Comparison of ENCODE assay signal across 23 cellular contexts in the genomic region with DNA sequence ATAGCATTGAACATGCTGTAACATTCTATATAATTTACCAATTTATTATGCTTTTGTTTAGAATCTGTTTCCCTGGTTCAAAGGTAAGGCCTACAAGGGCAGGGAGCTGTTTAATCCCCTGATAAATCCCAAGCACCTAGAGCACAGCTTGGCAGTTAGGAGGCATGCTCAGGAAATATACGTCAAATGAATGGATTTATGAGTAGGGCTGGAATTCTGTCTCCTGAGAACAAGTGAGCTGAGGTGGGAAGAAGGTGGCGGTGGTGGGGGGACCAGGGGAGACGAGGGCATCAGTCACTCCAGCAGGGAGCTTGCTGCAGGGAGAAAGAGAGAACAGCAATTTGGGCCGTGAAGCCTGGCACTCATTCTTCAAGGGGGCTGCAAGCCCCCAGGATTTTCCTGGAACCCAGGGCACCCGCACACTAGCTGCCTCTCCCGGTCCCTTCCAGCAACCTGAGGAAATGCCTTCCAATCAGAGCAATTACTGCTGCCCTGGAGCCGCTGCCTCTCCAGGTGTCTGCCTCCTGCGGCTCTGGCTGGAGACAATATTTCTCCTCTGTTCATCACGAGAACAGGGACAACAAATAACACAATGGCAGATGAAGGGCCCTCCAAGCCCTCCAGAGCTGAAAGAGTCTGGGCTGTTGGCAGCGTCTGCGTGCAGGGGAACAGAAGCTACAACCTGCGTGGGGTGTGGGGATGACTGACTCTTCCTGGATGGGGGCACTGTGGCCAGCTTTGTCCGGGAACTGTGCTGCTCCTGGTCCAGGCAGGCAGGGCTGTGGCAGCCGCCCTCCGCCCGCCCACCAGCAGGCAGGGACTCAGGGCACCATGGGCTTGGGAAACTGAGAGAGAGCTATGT.
A peak's percentile ranks its signal among the peaks of the same experiment; 100 is the strongest.
DNase-seq lines count a peak whose midpoint lies in the region; ATAC-seq and TF ChIP-seq lines count a peak whose summit lies in the region.
"Had no signal": no experiment of that assay in that cellular context is flagged by ENCODE, and none has a peak within 500 bp of the region (broad histone marks: within the 10 kb centered on the region; RNA-seq: fewer than 3 reads in every experiment).

No MANE protein-coding gene starts in this region.

- no peaks in the 10 kb centered on the region for H3K36me3 Mint-ChIP-seq in activated T-helper 2 cell treated with anti-CD3 and anti-CD28 coated beads, Interferon-gamma antibody, Interleukin-2, Interleukin-4, amounts not matched to agents 10 μg/mL and 5 μg/mL and 100 μg/mL, durations not matched to agents 14 hours and 24 hours and 36 hours (ENCODE audit: low read depth)
- H3K36me3 Mint-ChIP-seq: CD14-positive monocyte had no signal

- ATAC-seq in left lung (peak; percentile 47), HG03439 (IDR thresholded peaks at IDR 0.05; ENCODE audit: unreplicated experiment) (no peak)
- ATAC-seq: K562 had no signal

- no peak overlapping the region for H3K4me3 Mint-ChIP-seq in activated T-helper 2 cell treated with anti-CD3 and anti-CD28 coated beads, Interferon-gamma antibody, Interleukin-2, Interleukin-4, amounts not matched to agents 10 μg/mL and 5 μg/mL and 100 μg/mL, durations not matched to agents 14 hours and 24 hours and 36 hours (ENCODE audit: low read depth)
- H3K4me3 Mint-ChIP-seq: activated B cell treated with CpG ODN at 0.5 μM for 24 hours; activated CD4-positive, alpha-beta memory T cell treated with anti-CD3 and anti-CD28 coated beads, Interleukin-2, amount 10 ng/mL, durations not matched to agents 7 days and 5 days; activated naive CD4-positive, alpha-beta T cell treated with anti-CD3 and anti-CD28 coated beads for 36 hours; CD14-positive monocyte; central memory CD8-positive, alpha-beta T cell had no signal

- DNase-seq in DMS153 treated with DMSO at 0.1 percent for 48 hours (lab: John Stamatoyannopoulos, UW; ENCODE audit: unreplicated experiment) (peak; percentile 84), NCI-H1105 (lab: John Stamatoyannopoulos, UW) (peak; percentile 88), NCI-H2196 (lab: John Stamatoyannopoulos, UW; ENCODE audit: unreplicated experiment) (peak; percentile 75), left lung (no peak), kidney tubule cell (ENCODE audit: low spot score) (no peak), right atrium auricular region (ENCODE audit: low spot score) (no peak)
- DNase-seq in activated T-helper 2 cell treated with anti-CD3 and anti-CD28 coated beads, Interferon-gamma antibody, Interleukin-2, Interleukin-4, amounts not matched to agents 10 μg/mL and 5 μg/mL and 100 μg/mL, durations not matched to agents 14 hours and 24 hours and 36 hours (ENCODE audit: low spot score): no peak
- DNase-seq: activated B cell treated with CpG ODN at 0.5 μM for 24 hours; activated CD4-positive, alpha-beta memory T cell treated with anti-CD3 and anti-CD28 coated beads, Interleukin-2, amount 10 ng/mL, durations not matched to agents 7 days and 5 days; activated naive CD4-positive, alpha-beta T cell treated with anti-CD3 and anti-CD28 coated beads for 36 hours; activated T-cell treated with anti-CD3 and anti-CD28 coated beads, Interleukin-2, amount 50 U/mL, for 1 hour; anterior cingulate cortex; left ventricle myocardium inferior; NCI-H526 treated with DMSO at 0.1 percent for 48 hours; nucleus accumbens; Peyer's patch; T-helper 2 cell had no signal

- H3K27me3 ChIP-seq in left lung: peaks cover 0 to 4% of the 10 kb centered on the region in 2 donors
- H3K27me3 ChIP-seq in right atrium auricular region: no peaks in the 10 kb centered on the region
- H3K27me3 ChIP-seq: Peyer's patch, SJSA1 had no signal

- H3K4me3 ChIP-seq in left lung (no peak overlapping the region), right atrium auricular region (no peak overlapping the region)
- H3K4me3 ChIP-seq: K562, left ventricle myocardium inferior, Peyer's patch, SJSA1, suprapubic skin had no signal

- no peaks in the 10 kb centered on the region for H3K4me1 Mint-ChIP-seq in activated T-helper 2 cell treated with anti-CD3 and anti-CD28 coated beads, Interferon-gamma antibody, Interleukin-2, Interleukin-4, amounts not matched to agents 10 μg/mL and 5 μg/mL and 100 μg/mL, durations not matched to agents 14 hours and 24 hours and 36 hours (ENCODE audit: low read depth)
- H3K4me1 Mint-ChIP-seq: activated B cell treated with CpG ODN at 0.5 μM for 24 hours; activated CD4-positive, alpha-beta memory T cell treated with anti-CD3 and anti-CD28 coated beads, Interleukin-2, amount 10 ng/mL, durations not matched to agents 7 days and 5 days; CD14-positive monocyte; central memory CD8-positive, alpha-beta T cell had no signal

- intact Hi-C loops in left lung (cut with DNase I): no loop called here
- intact Hi-C loops in activated T-helper 2 cell treated with anti-CD3 and anti-CD28 coated beads, Interferon-gamma antibody, Interleukin-2, Interleukin-4, amounts not matched to agents 10 μg/mL and 5 μg/mL and 100 μg/mL, durations not matched to agents 14 hours and 24 hours and 36 hours (cut with micrococcal nuclease): no loop called here

- H3K9me3 ChIP-seq in left lung: no peaks in the 10 kb centered on the region
- H3K9me3 ChIP-seq in right atrium auricular region: no peaks in the 10 kb centered on the region
- H3K9me3 ChIP-seq: left ventricle myocardium inferior, Peyer's patch, SJSA1, suprapubic skin had no signal

- H3K27ac ChIP-seq in left lung (no peak overlapping the region), right atrium auricular region (no peak overlapping the region)
- H3K27ac ChIP-seq: left ventricle myocardium inferior, Peyer's patch, SJSA1, suprapubic skin had no signal

- no peaks in the 10 kb centered on the region for H3K27me3 Mint-ChIP-seq in activated T-helper 2 cell treated with anti-CD3 and anti-CD28 coated beads, Interferon-gamma antibody, Interleukin-2, Interleukin-4, amounts not matched to agents 10 μg/mL and 5 μg/mL and 100 μg/mL, durations not matched to agents 14 hours and 24 hours and 36 hours (ENCODE audit: low read depth)
- H3K27me3 Mint-ChIP-seq: activated B cell treated with CpG ODN at 0.5 μM for 24 hours; activated CD4-positive, alpha-beta memory T cell treated with anti-CD3 and anti-CD28 coated beads, Interleukin-2, amount 10 ng/mL, durations not matched to agents 7 days and 5 days had no signal

- H3K4me1 ChIP-seq in left lung (no peaks in the 10 kb centered on the region), right atrium auricular region (peaks cover 0 to 11% of the 10 kb centered on the region in 2 donors)
- H3K4me1 ChIP-seq: Peyer's patch had no signal

- H3K9me3 Mint-ChIP-seq in activated T-helper 2 cell treated with anti-CD3 and anti-CD28 coated beads, Interferon-gamma antibody, Interleukin-2, Interleukin-4, amounts not matched to agents 10 μg/mL and 5 μg/mL and 100 μg/mL, durations not matched to agents 14 hours and 24 hours and 36 hours: no peaks in the 10 kb centered on the region
- H3K9me3 Mint-ChIP-seq: activated B cell treated with CpG ODN at 0.5 μM for 24 hours; activated CD4-positive, alpha-beta memory T cell treated with anti-CD3 and anti-CD28 coated beads, Interleukin-2, amount 10 ng/mL, durations not matched to agents 7 days and 5 days; activated naive CD4-positive, alpha-beta T cell treated with anti-CD3 and anti-CD28 coated beads for 36 hours; CD14-positive monocyte; central memory CD8-positive, alpha-beta T cell had no signal

- H3K36me3 ChIP-seq in left lung (no peaks in the 10 kb centered on the region), right atrium auricular region (no peaks in the 10 kb centered on the region)
- H3K36me3 ChIP-seq: left ventricle myocardium inferior, Peyer's patch, SJSA1, suprapubic skin had no signal

- no peak overlapping the region for H3K27ac Mint-ChIP-seq in activated T-helper 2 cell treated with anti-CD3 and anti-CD28 coated beads, Interferon-gamma antibody, Interleukin-2, Interleukin-4, amounts not matched to agents 10 μg/mL and 5 μg/mL and 100 μg/mL, durations not matched to agents 14 hours and 24 hours and 36 hours
- H3K27ac Mint-ChIP-seq: activated B cell treated with CpG ODN at 0.5 μM for 24 hours; activated CD4-positive, alpha-beta memory T cell treated with anti-CD3 and anti-CD28 coated beads, Interleukin-2, amount 10 ng/mL, durations not matched to agents 7 days and 5 days; activated naive CD4-positive, alpha-beta T cell treated with anti-CD3 and anti-CD28 coated beads for 36 hours; CD14-positive monocyte had no signal

- TF ChIP-seq CTCF in left lung (IDR thresholded peaks at IDR 0.05) (no peak), right atrium auricular region (IDR thresholded peaks at IDR 0.05) (no peak)

Comparison
In these comparisons a context has a peak if more than half of its experiments do, and no peak if none do; other contexts are left out.
1. DNase-seq: peak in DMS153 treated with DMSO at 0.1 percent for 48 hours (single experiment), NCI-H1105 (single experiment) and NCI-H2196 (single experiment); none in left lung (0 of 2), activated T-helper 2 cell treated with anti-CD3 and anti-CD28 coated beads, Interferon-gamma antibody, Interleukin-2, Interleukin-4, amounts not matched to agents 10 μg/mL and 5 μg/mL and 100 μg/mL, durations not matched to agents 14 hours and 24 hours and 36 hours (single experiment), kidney tubule cell (single experiment) and right atrium auricular region (single experiment).